Comparison of ENCODE assay signal across 12 cellular contexts in genomic region chr1:161542091-161542559, GRCh38. TPM values are rescaled to one million over a fixed set of nuclear protein-coding genes. Genes with fewer than 3 reads are reported as not detected.
DNase-seq lines count a peak whose midpoint lies in the region; ATAC-seq and FAIRE-seq lines count a peak whose summit lies in the region.
"Not testable (repeated sequence)": the region's sequence is repeated elsewhere in the genome, so short reads cannot be mapped to it uniquely, and the experiment has no call there.
"Had no signal": no experiment of that assay in that cellular context is flagged by ENCODE, and none has a peak within 500 bp of the region (broad histone marks: within the 10 kb centered on the region; RNA-seq: fewer than 3 reads in every experiment).

No MANE protein-coding gene starts in this region.

- H3K27me3 ChIP-seq in small intestine (ENCODE audit: control insufficient read depth in 2 of 2, insufficient read depth in 2 of 2, low read length in 2 of 2): not testable (repeated sequence)

- peaks cover 9 to 36% (median 31%) of the 10 kb centered on the region in 3 donors for H3K4me1 Mint-ChIP-seq in IgD-negative memory B cell
- peaks cover 42% of the 10 kb centered on the region for H3K4me1 Mint-ChIP-seq in activated CD4-positive, alpha-beta T cell treated with anti-CD3 and anti-CD28 coated beads, Interleukin-2, amount 10 ng/mL, durations not matched to agents 24 days and 14 days
- H3K4me1 Mint-ChIP-seq in activated naive CD4-positive, alpha-beta T cell treated with anti-CD3 and anti-CD28 coated beads, Interleukin-2, amount 10 ng/mL, durations not matched to agents 7 days and 5 days: peaks cover 63% of the 10 kb centered on the region

- WGBS in small intestine, 3 donors: 57 to 63% (median 60%) methylated on average over 5 of the region's 5 CpGs

- peak; percentile 33 for DNase-seq in CD1c-positive myeloid dendritic cell (ENCODE audit: extremely low spot score)
- DNase-seq in activated CD4-positive, alpha-beta T cell treated with anti-CD3 and anti-CD28 coated beads, Interleukin-2, amount 10 ng/mL, durations not matched to agents 24 days and 14 days: peak; percentile 87
- DNase-seq in activated naive CD4-positive, alpha-beta T cell treated with anti-CD3 and anti-CD28 coated beads, Interleukin-2, amount 10 ng/mL, durations not matched to agents 7 days and 5 days: peak; percentile 66
- DNase-seq in small intestine: peak; percentile 70

- CTCF ChIA-PET in activated naive CD4-positive, alpha-beta T cell treated with anti-CD3 and anti-CD28 coated beads, Interleukin-2, amount 10 ng/mL, durations not matched to agents 7 days and 5 days (lab: Charles Lee): not testable (repeated sequence)

- H3K36me3 ChIP-seq in small intestine (ENCODE audit: control insufficient read depth in 2 of 2, insufficient read depth in 2 of 2, low read length in 2 of 2): not testable (repeated sequence)

- H3K27ac ChIP-seq in small intestine (ENCODE audit: low read depth in 1 of 2, low read length in 1 of 2): not testable (repeated sequence)

- not testable (repeated sequence) for H3K9me3 Mint-ChIP-seq in IgD-negative memory B cell; activated CD4-positive, alpha-beta T cell treated with anti-CD3 and anti-CD28 coated beads, Interleukin-2, amount 10 ng/mL, durations not matched to agents 24 days and 14 days; activated naive CD4-positive, alpha-beta T cell treated with anti-CD3 and anti-CD28 coated beads, Interleukin-2, amount 10 ng/mL, durations not matched to agents 7 days and 5 days

- H3K27ac Mint-ChIP-seq in IgD-negative memory B cell: peak overlapping the region; percentile 14 to 76 (median 32)
- peak overlapping the region; percentile 23 for H3K27ac Mint-ChIP-seq in activated CD4-positive, alpha-beta T cell treated with anti-CD3 and anti-CD28 coated beads, Interleukin-2, amount 10 ng/mL, durations not matched to agents 24 days and 14 days
- peak overlapping the region; percentile 80 for H3K27ac Mint-ChIP-seq in activated naive CD4-positive, alpha-beta T cell treated with anti-CD3 and anti-CD28 coated beads, Interleukin-2, amount 10 ng/mL, durations not matched to agents 7 days and 5 days

- H3K4me3 ChIP-seq in small intestine (ENCODE audit: low read depth in 1 of 2, low read length in 2 of 2): not testable (repeated sequence)

- not testable (repeated sequence) for H3K27me3 Mint-ChIP-seq in IgD-negative memory B cell; activated CD4-positive, alpha-beta T cell treated with anti-CD3 and anti-CD28 coated beads, Interleukin-2, amount 10 ng/mL, durations not matched to agents 24 days and 14 days; activated naive CD4-positive, alpha-beta T cell treated with anti-CD3 and anti-CD28 coated beads, Interleukin-2, amount 10 ng/mL, durations not matched to agents 7 days and 5 days

- not testable (repeated sequence) for H3K9me3 ChIP-seq in small intestine (ENCODE audit: control insufficient read depth, low read depth)

- not testable (repeated sequence) for H3K4me1 ChIP-seq in small intestine (ENCODE audit: control insufficient read depth in 2 of 2, insufficient read depth in 1 of 2, low read depth in 1 of 2, low read length in 1 of 2)

- ATAC-seq in GM18870 (IDR thresholded peaks at IDR 0.05; ENCODE audit: unreplicated experiment) (peak; percentile 44), GM21526 (IDR thresholded peaks at IDR 0.05; ENCODE audit: low FRiP score, unreplicated experiment) (peak; percentile 61), HG03039 (IDR thresholded peaks at IDR 0.05; ENCODE audit: unreplicated experiment) (peak; percentile 34)

- not testable (repeated sequence) for H3K36me3 Mint-ChIP-seq in IgD-negative memory B cell; activated CD4-positive, alpha-beta T cell treated with anti-CD3 and anti-CD28 coated beads, Interleukin-2, amount 10 ng/mL, durations not matched to agents 24 days and 14 days (ENCODE audit: low read depth); activated naive CD4-positive, alpha-beta T cell treated with anti-CD3 and anti-CD28 coated beads, Interleukin-2, amount 10 ng/mL, durations not matched to agents 7 days and 5 days

- peak overlapping the region in 3 of 4 donors; percentile 31 to 75 (median 35) for H3K4me3 Mint-ChIP-seq in IgD-negative memory B cell
- peak overlapping the region; percentile 62 for H3K4me3 Mint-ChIP-seq in activated CD4-positive, alpha-beta T cell treated with anti-CD3 and anti-CD28 coated beads, Interleukin-2, amount 10 ng/mL, durations not matched to agents 24 days and 14 days
- peak overlapping the region; percentile 7 for H3K4me3 Mint-ChIP-seq in activated naive CD4-positive, alpha-beta T cell treated with anti-CD3 and anti-CD28 coated beads, Interleukin-2, amount 10 ng/mL, durations not matched to agents 7 days and 5 days

- intact Hi-C loops in activated CD4-positive, alpha-beta T cell treated with anti-CD3 and anti-CD28 coated beads, Interleukin-2, amount 10 ng/mL, durations not matched to agents 24 days and 14 days (cut with micrococcal nuclease): loop anchor here (2.0 to 5.0 kb wide), 2 partner anchors 185 to 203 kb away; no protein-coding TSS in a partner anchor

- not testable (repeated sequence) for FAIRE-seq in small intestine (lab: Jason Lieb, UNC)

RNA-seq across cellular contexts. Expression of gene FCGR3A, which starts 7.5 kb away (rescaled TPM):
- polyA plus RNA-seq in IgD-negative memory B cell: 4.4 TPM
- total RNA-seq in activated CD4-positive, alpha-beta T cell treated with anti-CD3 and anti-CD28 coated beads, Interleukin-2, amount 10 ng/mL, durations not matched to agents 24 days and 14 days: not detected in 2 replicates
- 10 to 100 TPM in 1 of 3 donors, 1 to 10 TPM in 2; 1.3 to 19.5 (median 1.9) TPM for polyA plus RNA-seq in small intestine
- total RNA-seq: fibroblast of lung, H1, HT-29, neural crest cell had no signal
- polyA plus RNA-seq: fibroblast of lung, H1 had no signal

RNA-seq across cellular contexts. Expression of gene HSPA6, which starts 17.8 kb away (rescaled TPM):
- 0.80 TPM for polyA plus RNA-seq in IgD-negative memory B cell
- total RNA-seq in activated CD4-positive, alpha-beta T cell treated with anti-CD3 and anti-CD28 coated beads, Interleukin-2, amount 10 ng/mL, durations not matched to agents 24 days and 14 days: 0.91 and 1.2 TPM in 2 replicates
- polyA plus RNA-seq in small intestine: 1 to 10 TPM in 2 of 3 donors, under 1 TPM in 1; 0.22 to 1.6 (median 1.1) TPM
- total RNA-seq: neural crest cell had no signal

RNA-seq across cellular contexts. Expression of gene FCGR2A, which starts 36.9 kb away (rescaled TPM):
- 1.3 TPM for polyA plus RNA-seq in IgD-negative memory B cell
- not detected in 2 replicates for total RNA-seq in activated CD4-positive, alpha-beta T cell treated with anti-CD3 and anti-CD28 coated beads, Interleukin-2, amount 10 ng/mL, durations not matched to agents 24 days and 14 days
- polyA plus RNA-seq in small intestine: 10 to 100 TPM in 1 of 3 donors, 1 to 10 TPM in 2; 1.1 to 18.7 (median 4.6) TPM
- total RNA-seq: HT-29, neural crest cell had no signal

Comparison
In these comparisons a context has a peak if more than half of its experiments do, and no peak if none do; other contexts are left out.
1. DNase-seq: peak in every context shown above with its lines; median percentile 87 in activated CD4-positive, alpha-beta T cell treated with anti-CD3 and anti-CD28 coated beads, Interleukin-2, amount 10 ng/mL, durations not matched to agents 24 days and 14 days; 70 in small intestine; 66 in activated naive CD4-positive, alpha-beta T cell treated with anti-CD3 and anti-CD28 coated beads, Interleukin-2, amount 10 ng/mL, durations not matched to agents 7 days and 5 days; 33 in CD1c-positive myeloid dendritic cell.
2. H3K27ac Mint-ChIP-seq: peak in every context shown above with its lines; median percentile 80 in activated naive CD4-positive, alpha-beta T cell treated with anti-CD3 and anti-CD28 coated beads, Interleukin-2, amount 10 ng/mL, durations not matched to agents 7 days and 5 days; 32 in IgD-negative memory B cell; 23 in activated CD4-positive, alpha-beta T cell treated with anti-CD3 and anti-CD28 coated beads, Interleukin-2, amount 10 ng/mL, durations not matched to agents 24 days and 14 days.
3. H3K4me3 Mint-ChIP-seq: peak in every context shown above with its lines; median percentile 62 in activated CD4-positive, alpha-beta T cell treated with anti-CD3 and anti-CD28 coated beads, Interleukin-2, amount 10 ng/mL, durations not matched to agents 24 days and 14 days; 35 in IgD-negative memory B cell; 7 in activated naive CD4-positive, alpha-beta T cell treated with anti-CD3 and anti-CD28 coated beads, Interleukin-2, amount 10 ng/mL, durations not matched to agents 7 days and 5 days.